ENCODE assay signal across 8 cellular contexts in genomic region chr21:45590246-45590725, GRCh38. TPM values are rescaled to one million over a fixed set of nuclear protein-coding genes. Genes with fewer than 3 reads are reported as not detected.
A peak's percentile ranks its signal among the peaks of the same experiment; 100 is the strongest.
DNase-seq lines count a peak whose midpoint lies in the region.

No MANE protein-coding gene starts in this region.

- H3K36me3 ChIP-seq in MG63, result no peaks in the 10 kb centered on the region

- H3K9me3 ChIP-seq in MG63, result peaks cover 22% of the 10 kb centered on the region

- H3K4me3 ChIP-seq in MG63, result peak overlapping the region; percentile 28
- H3K4me3 ChIP-seq in skeletal muscle cell (ENCODE audit: low read depth, low read length), result peak overlapping the region; percentile 48

- peaks cover 8% of the 10 kb centered on the region for H3K27me3 ChIP-seq in MG63

- peak; percentile 74 for DNase-seq in CMK (ENCODE audit: low read depth)
- DNase-seq in MG63, result peak; percentile 44
- DNase-seq in activated gamma-delta T cell treated with Interleukin-2 at 50 U/mL for 16 hours, result peak; percentile 67
- peak; percentile 90 for DNase-seq in cardiac septum (ENCODE audit: low spot score)
- no peak for DNase-seq in skeletal muscle cell (ENCODE audit: low read depth)
- no peak for DNase-seq in inferior parietal cortex (ENCODE audit: extremely low spot score)
- DNase-seq in UCSD-AML1 (lab: John Stamatoyannopoulos, UW; ENCODE audit: unreplicated experiment), result no peak
- DNase-seq in A172 (ENCODE audit: low spot score), result no peak

- intact Hi-C loops in cardiac septum (cut with DNase I), result loop anchor here (5.0 to 10.0 kb wide), 3 partner anchors 33 to 295 kb away; no protein-coding TSS in a partner anchor

RNA-seq across cellular contexts. Expression of gene SLC19A1, which starts 48.0 kb away (rescaled TPM):
- total RNA-seq in MG63 (2014; rRNA removed; shearing (Covaris generic); ENCODE audit: low replicate concordance), result 25.5 and 26.7 TPM in 2 replicates
- total RNA-seq in cardiac septum, result 2.7 TPM
- total RNA-seq in A172 (2014; rRNA removed; shearing (Covaris generic)), result 21.2 and 22.3 TPM in 2 replicates

RNA-seq across cellular contexts. Expression of gene PCBP3, which starts 53.2 kb away (rescaled TPM):
- total RNA-seq in MG63 (2014; rRNA removed; shearing (Covaris generic); ENCODE audit: low replicate concordance), result 0.23 TPM in 1 of 2 replicates, not detected in the other
- total RNA-seq in cardiac septum, result 4.9 TPM
- total RNA-seq in A172 (2014; rRNA removed; shearing (Covaris generic)), result 0.31 TPM in 1 of 2 replicates, not detected in the other

Comparison
In these comparisons a context has a peak if more than half of its experiments do, and no peak if none do; other contexts are left out.
1. DNase-seq: peak in CMK (single experiment), MG63 (single experiment), activated gamma-delta T cell treated with Interleukin-2 at 50 U/mL for 16 hours (single experiment) and cardiac septum (single experiment); none in skeletal muscle cell (single experiment), inferior parietal cortex (single experiment), UCSD-AML1 (single experiment) and A172 (single experiment).